ENCODE assay signal across 1 cellular context in genomic region chr12:31301311-31301710, GRCh38.
TF ChIP-seq lines count a peak whose summit lies in the region.

No MANE protein-coding gene starts in this region.

TF ChIP-seq in HepG2, 621 proteins besides CTCF, POLR2A, EP300 and RAD21 (continued from another document):
- TF ChIP-seq KLF16 (CRISPR knock-in tag; IDR thresholded peaks at IDR 0.05) (no peak), IKZF5 (CRISPR knock-in tag; IDR thresholded peaks at IDR 0.05) (no peak), ZBTB20 (CRISPR knock-in tag; IDR thresholded peaks at IDR 0.05; ENCODE audit: borderline replicate concordance, low read depth) (no peak), THRA (CRISPR knock-in tag; IDR thresholded peaks at IDR 0.05; ENCODE audit: borderline replicate concordance) (no peak)
